Comparison of ENCODE assay signal across 14 cellular contexts in the genomic region with DNA sequence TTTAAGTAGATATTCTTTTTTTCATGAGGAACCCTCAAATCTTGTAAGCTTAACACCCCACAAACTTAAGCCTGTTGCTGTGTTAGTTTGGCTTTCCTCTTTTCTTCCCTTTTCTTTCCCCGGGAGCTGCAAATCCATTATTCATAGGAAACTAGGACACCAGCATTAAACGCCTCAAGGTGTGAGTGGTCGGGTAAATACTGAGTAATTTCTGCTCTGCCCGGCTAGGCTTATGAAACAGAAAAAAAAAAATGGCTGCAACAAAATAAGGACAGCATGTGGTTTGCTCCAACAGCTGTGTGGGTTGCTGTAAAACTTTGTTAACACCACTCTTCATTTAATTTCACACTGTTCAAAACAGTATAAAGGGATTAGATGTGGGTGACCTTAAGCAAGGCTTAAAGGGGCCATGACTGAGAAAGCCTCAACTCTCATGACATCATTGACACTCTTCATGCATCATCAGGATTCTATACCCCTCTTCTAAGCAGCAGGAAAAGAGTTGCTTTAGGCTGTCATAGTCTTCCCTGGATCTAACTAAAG.
"Had no signal": no experiment of that assay in that cellular context is flagged by ENCODE, and none has a peak within 500 bp of the region (broad histone marks: within the 10 kb centered on the region; RNA-seq: fewer than 3 reads in every experiment).

No MANE protein-coding gene starts in this region.

- H3K4me3 ChIP-seq: coronary artery, gastroesophageal sphincter, left ventricle myocardium inferior had no signal

- H3K27ac ChIP-seq: coronary artery, gastroesophageal sphincter, left ventricle myocardium inferior, parathyroid adenoma, VCaP had no signal

- H3K36me3 ChIP-seq: gastroesophageal sphincter, left ventricle myocardium inferior had no signal

- H3K27me3 Mint-ChIP-seq: T-cell had no signal

- DNase-seq: activated naive CD4-positive, alpha-beta T cell treated with Interleukin-2 at 50 U/mL for 16 hours; caudate nucleus; effector memory CD4-positive, alpha-beta T cell; left ventricle myocardium inferior; mesendoderm; retina; small intestine; T-cell; T1000; trophoblast cell had no signal

- H3K9me3 Mint-ChIP-seq: T-cell had no signal

- H3K27ac Mint-ChIP-seq: T-cell had no signal

- H3K4me1 ChIP-seq: gastroesophageal sphincter, left ventricle myocardium inferior, parathyroid adenoma had no signal

- H3K4me3 Mint-ChIP-seq: T-cell had no signal

- ATAC-seq: gastroesophageal sphincter, T-cell had no signal

- H3K27me3 ChIP-seq: gastroesophageal sphincter had no signal

- H3K9me3 ChIP-seq: gastroesophageal sphincter, left ventricle myocardium inferior had no signal
